10 cellular contexts compared by ENCODE assay signal in genomic region chr4:7828926-7829325, GRCh38.
DNase-seq lines count a peak whose midpoint lies in the region; ATAC-seq lines count a peak whose summit lies in the region.
"Had no signal": no experiment of that assay in that cellular context is flagged by ENCODE, and none has a peak within 500 bp of the region (broad histone marks: within the 10 kb centered on the region; RNA-seq: fewer than 3 reads in every experiment).

No MANE protein-coding gene starts in this region.

- no peaks in the 10 kb centered on the region for H3K9me3 Mint-ChIP-seq in activated CD8-positive, alpha-beta memory T cell treated with anti-CD3 and anti-CD28 coated beads, Interleukin-2, amount 10 ng/mL, durations not matched to agents 7 days and 5 days (ENCODE audit: low read depth)
- H3K9me3 Mint-ChIP-seq in activated naive CD8-positive, alpha-beta T cell treated with anti-CD3 and anti-CD28 coated beads for 36 hours: peaks cover 6% of the 10 kb centered on the region
- H3K9me3 Mint-ChIP-seq: T-helper 1 cell treated with Interleukin-12 subunit alpha and Interleukin-12 subunit beta and Interleukin-4 antibody, amounts not matched to agents 30 μg/mL and 1 μg/mL, for 36 hours had no signal

- CTCF ChIA-PET in activated CD8-positive, alpha-beta memory T cell treated with anti-CD3 and anti-CD28 coated beads, Interleukin-2, amount 10 ng/mL, durations not matched to agents 7 days and 5 days (lab: Charles Lee): interaction anchor here (1.1 to 4.0 kb wide), 5 partner anchors 10 to 159 kb away, joined by 3 to 18 read pairs (median 5); no protein-coding TSS in a partner anchor

- no peak for DNase-seq in activated CD8-positive, alpha-beta memory T cell treated with anti-CD3 and anti-CD28 coated beads, Interleukin-2, amount 10 ng/mL, durations not matched to agents 7 days and 5 days
- no peak for DNase-seq in activated CD8-positive, alpha-beta memory T cell treated with anti-CD3 and anti-CD28 coated beads for 24 hours
- no peak for DNase-seq in activated naive CD8-positive, alpha-beta T cell treated with anti-CD3 and anti-CD28 coated beads for 36 hours
- DNase-seq in right cardiac atrium (no peak), occipital lobe (lab: John Stamatoyannopoulos, UW) (no peak)

- peaks cover 48% of the 10 kb centered on the region for H3K4me1 Mint-ChIP-seq in activated CD8-positive, alpha-beta memory T cell treated with anti-CD3 and anti-CD28 coated beads, Interleukin-2, amount 10 ng/mL, durations not matched to agents 7 days and 5 days
- peaks cover 26% of the 10 kb centered on the region for H3K4me1 Mint-ChIP-seq in activated naive CD8-positive, alpha-beta T cell treated with anti-CD3 and anti-CD28 coated beads for 36 hours
- H3K4me1 Mint-ChIP-seq: B cell had no signal

- intact Hi-C loops in right cardiac atrium (cut with DNase I): no loop called here

- H3K27me3 ChIP-seq in right cardiac atrium (ENCODE audit: control insufficient read depth, insufficient read depth): no peaks in the 10 kb centered on the region

- H3K4me1 ChIP-seq in right cardiac atrium (ENCODE audit: control insufficient read depth, insufficient read depth, low read length): peaks cover 8% of the 10 kb centered on the region

- ATAC-seq in activated CD8-positive, alpha-beta memory T cell treated with anti-CD3 and anti-CD28 coated beads, Interleukin-2, amount 10 ng/mL, durations not matched to agents 7 days and 5 days: no peak
- ATAC-seq in right cardiac atrium (no peak), HG03139 (IDR thresholded peaks at IDR 0.05; ENCODE audit: unreplicated experiment) (no peak), HG03045 (IDR thresholded peaks at IDR 0.05; ENCODE audit: unreplicated experiment) (no peak)

- no peak overlapping the region for H3K4me3 ChIP-seq in right cardiac atrium (ENCODE audit: low read length)

- peaks cover 17% of the 10 kb centered on the region for H3K36me3 Mint-ChIP-seq in activated CD8-positive, alpha-beta memory T cell treated with anti-CD3 and anti-CD28 coated beads, Interleukin-2, amount 10 ng/mL, durations not matched to agents 7 days and 5 days
- H3K36me3 Mint-ChIP-seq in activated naive CD8-positive, alpha-beta T cell treated with anti-CD3 and anti-CD28 coated beads for 36 hours: peaks cover 46% of the 10 kb centered on the region

- H3K9me3 ChIP-seq in right cardiac atrium (ENCODE audit: control insufficient read depth, low read length): no peaks in the 10 kb centered on the region

- no peak overlapping the region for H3K4me3 Mint-ChIP-seq in activated CD8-positive, alpha-beta memory T cell treated with anti-CD3 and anti-CD28 coated beads, Interleukin-2, amount 10 ng/mL, durations not matched to agents 7 days and 5 days
- no peak overlapping the region for H3K4me3 Mint-ChIP-seq in activated naive CD8-positive, alpha-beta T cell treated with anti-CD3 and anti-CD28 coated beads for 36 hours
- H3K4me3 Mint-ChIP-seq: B cell; T-helper 1 cell treated with Interleukin-12 subunit alpha and Interleukin-12 subunit beta and Interleukin-4 antibody, amounts not matched to agents 30 μg/mL and 1 μg/mL, for 36 hours had no signal

- peak overlapping the region; percentile 90 for H3K27ac Mint-ChIP-seq in activated CD8-positive, alpha-beta memory T cell treated with anti-CD3 and anti-CD28 coated beads, Interleukin-2, amount 10 ng/mL, durations not matched to agents 7 days and 5 days
- H3K27ac Mint-ChIP-seq in activated naive CD8-positive, alpha-beta T cell treated with anti-CD3 and anti-CD28 coated beads for 36 hours: peak overlapping the region; percentile 43
- H3K27ac Mint-ChIP-seq: B cell had no signal

- peak overlapping the region; percentile 1 for H3K27ac ChIP-seq in right cardiac atrium (ENCODE audit: low read length)
- H3K27ac ChIP-seq in temporal lobe (ENCODE audit: low read depth, low read length): peak overlapping the region; percentile 77

- 61% methylated on average over 5 of the region's 5 CpGs for WGBS in right cardiac atrium

- H3K27me3 Mint-ChIP-seq in activated CD8-positive, alpha-beta memory T cell treated with anti-CD3 and anti-CD28 coated beads, Interleukin-2, amount 10 ng/mL, durations not matched to agents 7 days and 5 days: no peaks in the 10 kb centered on the region
- no peaks in the 10 kb centered on the region for H3K27me3 Mint-ChIP-seq in activated naive CD8-positive, alpha-beta T cell treated with anti-CD3 and anti-CD28 coated beads for 36 hours
